ENCODE assay signal across 21 cellular contexts in genomic region chr18:12593861-12594260, GRCh38.
DNase-seq lines count a peak whose midpoint lies in the region; ATAC-seq, FAIRE-seq and TF ChIP-seq lines count a peak whose summit lies in the region.
"Had no signal": no experiment of that assay in that cellular context is flagged by ENCODE, and none has a peak within 500 bp of the region (broad histone marks: within the 10 kb centered on the region; RNA-seq: fewer than 3 reads in every experiment).

No MANE protein-coding gene starts in this region.

- H3K36me3 ChIP-seq in astrocyte (ENCODE audit: insufficient read depth, low read length), result no peaks in the 10 kb centered on the region
- H3K36me3 ChIP-seq in fibroblast of lung (ENCODE audit: control insufficient read depth, insufficient read depth, low read length), result no peaks in the 10 kb centered on the region
- H3K36me3 ChIP-seq: BLaER1, HAP-1 had no signal

- H3K4me3 ChIP-seq in astrocyte (ENCODE audit: insufficient read depth, low read depth, low read length) (no peak overlapping the region), fibroblast of lung (replicated peaks in 1 of 4; ENCODE audit: control extremely low read depth in 1 of 4, insufficient read depth in 1 of 4, low read depth in 3 of 4, low read length in 4 of 4) (no peak overlapping the region)
- H3K4me3 ChIP-seq: BLaER1, HAP-1, PC-9 had no signal

- H3K27ac Mint-ChIP-seq in astrocyte (ENCODE audit: unreplicated experiment), result no peak overlapping the region
- H3K27ac Mint-ChIP-seq: CD4-positive, alpha-beta memory T cell had no signal

- DNase-seq in GM04503 (ENCODE audit: low read depth) (peak; percentile 23), astrocyte (ENCODE audit: low read depth) (peak; percentile 36), fibroblast of lung (ENCODE audit: low read depth in 2 of 2) (peak; percentile 47 to 49), stromal cell of bone marrow (ENCODE audit: low read depth) (peak; percentile 49), foreskin keratinocyte (no peak), DMS153 treated with DMSO at 0.1 percent for 48 hours (lab: John Stamatoyannopoulos, UW; ENCODE audit: unreplicated experiment) (no peak)
- no peak for DNase-seq in NK-92 treated with Interleukin-12 subunit alpha and Interleukin-12 subunit beta, amount 100 ng/mL, for 24 hours (lab: John Stamatoyannopoulos, UW)
- DNase-seq: Calu3; CD4-positive, alpha-beta memory T cell; DMS53; NCI-H1105 treated with DMSO at 0.1 percent for 48 hours; NCI-H1694; NCI-H2107; NCI-H345; NCI-H526; PC-9; SIG-M5 had no signal

- H3K27me3 Mint-ChIP-seq in astrocyte (ENCODE audit: low read depth, unreplicated experiment), result no peaks in the 10 kb centered on the region

- H3K4me1 ChIP-seq in astrocyte (ENCODE audit: insufficient read depth, low read length), result peaks cover 23% of the 10 kb centered on the region
- peaks cover 10% of the 10 kb centered on the region for H3K4me1 ChIP-seq in fibroblast of lung (ENCODE audit: control insufficient read depth, extremely low read depth, insufficient read depth, low read length)
- peaks cover 23% of the 10 kb centered on the region for H3K4me1 ChIP-seq in foreskin keratinocyte
- H3K4me1 ChIP-seq: BLaER1, HAP-1 had no signal

- H3K27ac ChIP-seq in astrocyte (ENCODE audit: low read depth, low read length) (no peak overlapping the region), fibroblast of lung (ENCODE audit: insufficient read depth, low read length) (no peak overlapping the region), foreskin keratinocyte (no peak overlapping the region)
- H3K27ac ChIP-seq: BLaER1, PC-9, RWPE1 had no signal

- H2AFZ ChIP-seq in astrocyte (ENCODE audit: low read depth, low read length) (no peak overlapping the region), fibroblast of lung (ENCODE audit: low read length) (no peak overlapping the region)
- H2AFZ ChIP-seq: PC-9 had no signal

- H3K27me3 ChIP-seq in astrocyte (ENCODE audit: insufficient read depth, low read length) (no peaks in the 10 kb centered on the region), fibroblast of lung (ENCODE audit: control insufficient read depth, insufficient read depth, low read length) (no peaks in the 10 kb centered on the region), foreskin keratinocyte (no peaks in the 10 kb centered on the region)
- H3K27me3 ChIP-seq: BLaER1 had no signal

- no peaks in the 10 kb centered on the region for H3K9me3 Mint-ChIP-seq in astrocyte (ENCODE audit: unreplicated experiment)
- H3K9me3 Mint-ChIP-seq: CD4-positive, alpha-beta memory T cell had no signal

- no peak overlapping the region for H3K4me3 Mint-ChIP-seq in astrocyte (ENCODE audit: unreplicated experiment)
- H3K4me3 Mint-ChIP-seq: CD4-positive, alpha-beta memory T cell had no signal

- H3K4me2 ChIP-seq in astrocyte (ENCODE audit: low read length), result no peak overlapping the region
- no peak overlapping the region for H3K4me2 ChIP-seq in fibroblast of lung (ENCODE audit: extremely low read depth, insufficient read depth, low read length)
- H3K4me2 ChIP-seq: BLaER1, PC-9 had no signal

- TF ChIP-seq CTCF in astrocyte (IDR thresholded peaks at IDR 0.05; ENCODE audit: insufficient read depth, low read depth, low read length), result no peak
- no peak for TF ChIP-seq CTCF in fibroblast of lung (conservative IDR thresholded peaks at IDR 0.05 in 1 of 2, IDR thresholded peaks at IDR 0.05 in 1 of 2; ENCODE audit: low read depth in 1 of 2, low read length in 2 of 2)
- TF ChIP-seq CTCF in foreskin keratinocyte (conservative IDR thresholded peaks at IDR 0.05), result no peak

- H3K79me2 ChIP-seq in astrocyte (ENCODE audit: insufficient read depth, low read length) (peaks cover 42% of the 10 kb centered on the region), fibroblast of lung (ENCODE audit: control insufficient read depth, insufficient read depth, low read length) (peaks cover 4% of the 10 kb centered on the region)

- peaks cover 1% of the 10 kb centered on the region for H3K36me3 Mint-ChIP-seq in astrocyte (ENCODE audit: low read depth, unreplicated experiment)
- H3K36me3 Mint-ChIP-seq: CD4-positive, alpha-beta memory T cell had no signal

- H3K9me3 ChIP-seq in astrocyte (ENCODE audit: insufficient read depth, low read depth, low read length) (no peaks in the 10 kb centered on the region), fibroblast of lung (ENCODE audit: control insufficient read depth, insufficient read depth, low read depth, low read length) (no peaks in the 10 kb centered on the region)
- H3K9me3 ChIP-seq: BLaER1, HAP-1 had no signal

- peaks cover 26% of the 10 kb centered on the region for H4K20me1 ChIP-seq in astrocyte (ENCODE audit: insufficient read depth, low read length)
- no peaks in the 10 kb centered on the region for H4K20me1 ChIP-seq in fibroblast of lung (ENCODE audit: control insufficient read depth, extremely low read depth, insufficient read depth, low read length)
- H4K20me1 ChIP-seq: BLaER1 had no signal

- no peak overlapping the region for H3K9ac ChIP-seq in astrocyte (ENCODE audit: low read length)
- H3K9ac ChIP-seq in fibroblast of lung (ENCODE audit: insufficient read depth, low read length), result no peak overlapping the region
- H3K9ac ChIP-seq: BLaER1 had no signal

- FAIRE-seq in astrocyte (lab: Jason Lieb, UNC), result no peak

- ATAC-seq in GM21619 (IDR thresholded peaks at IDR 0.05; ENCODE audit: unreplicated experiment) (no peak), foreskin keratinocyte (no peak)

- H3K4me1 Mint-ChIP-seq in astrocyte (ENCODE audit: low read depth, unreplicated experiment), result peaks cover 28% of the 10 kb centered on the region

Comparison
In these comparisons a context has a peak if more than half of its experiments do, and no peak if none do; other contexts are left out.
1. DNase-seq: peak in GM04503 (single experiment), astrocyte (single experiment), fibroblast of lung (2 of 2) and stromal cell of bone marrow (single experiment); none in foreskin keratinocyte (0 of 2), NK-92 treated with Interleukin-12 subunit alpha and Interleukin-12 subunit beta, amount 100 ng/mL, for 24 hours (single experiment) and DMS153 treated with DMSO at 0.1 percent for 48 hours (single experiment).